In the genomic region with DNA sequence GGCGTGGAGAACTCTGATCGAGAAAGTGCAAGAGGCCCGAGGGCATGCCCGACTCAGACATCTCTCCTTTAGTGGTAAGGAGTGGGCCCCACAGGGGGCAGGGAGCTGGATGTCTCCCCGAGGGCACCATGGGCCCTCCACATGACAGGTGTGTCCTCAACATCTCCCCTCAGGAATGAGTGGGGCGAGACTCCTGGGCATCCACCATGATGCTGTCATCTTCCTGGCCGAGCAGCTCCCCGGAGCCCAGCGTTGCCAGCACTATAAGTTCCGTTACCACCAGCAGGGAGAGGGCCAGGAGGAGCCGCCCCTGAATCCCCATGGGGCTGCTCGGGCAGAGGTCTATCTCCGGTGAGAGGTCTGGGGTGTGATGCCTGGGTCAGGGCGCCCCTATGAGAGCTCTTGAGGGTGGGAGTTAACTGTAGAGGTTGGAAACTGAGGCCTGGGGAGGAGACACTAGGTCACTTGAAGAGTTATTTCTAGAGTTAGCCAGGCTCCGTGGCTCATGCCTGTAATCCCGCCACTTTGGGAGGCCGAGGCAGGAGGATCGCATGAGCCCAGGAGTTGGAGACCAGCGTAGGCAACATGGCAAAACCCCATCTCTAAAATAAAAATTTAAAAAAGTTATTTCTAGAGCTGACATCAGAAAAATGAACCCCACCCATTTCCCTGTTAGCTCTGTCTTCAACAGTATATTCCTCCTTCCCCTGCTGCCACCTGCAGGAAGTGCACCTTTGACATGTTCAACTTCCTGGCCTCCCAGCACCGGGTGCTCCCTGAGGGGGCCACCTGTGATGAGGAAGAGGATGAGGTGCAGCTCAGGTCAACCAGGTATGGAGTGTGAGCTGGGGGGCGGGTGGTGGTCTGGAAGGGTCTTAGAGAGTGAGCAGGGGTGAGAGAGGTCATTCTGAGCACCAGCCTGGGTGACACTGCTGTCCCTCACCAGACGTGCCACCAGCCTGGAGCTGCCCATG, we compare ENCODE assay signal across 9 cellular contexts. TPM values are rescaled to one million over a fixed set of nuclear protein-coding genes. Genes with fewer than 3 reads are reported as not detected.
DNase-seq lines count a peak whose midpoint lies in the region; ATAC-seq, FAIRE-seq and TF ChIP-seq lines count a peak whose summit lies in the region.
"Had no signal": no experiment of that assay in that cellular context is flagged by ENCODE, and none has a peak within 500 bp of the region (broad histone marks: within the 10 kb centered on the region; RNA-seq: fewer than 3 reads in every experiment).

No MANE protein-coding gene starts in this region.

- H3K9me3 Mint-ChIP-seq in Calu3 (ENCODE audit: low read depth, unreplicated experiment) (no peaks in the 10 kb centered on the region), naive B cell (no peaks in the 10 kb centered on the region)
- H3K9me3 Mint-ChIP-seq in activated T-cell treated with anti-CD3 and anti-CD28 coated beads, Interleukin-2, amount 50 U/mL, for 72 hours = no peaks in the 10 kb centered on the region

- H3K4me3 Mint-ChIP-seq in Calu3 (ENCODE audit: low read depth, unreplicated experiment) = no peak overlapping the region
- no peak overlapping the region for H3K4me3 Mint-ChIP-seq in activated T-cell treated with anti-CD3 and anti-CD28 coated beads, Interleukin-2, amount 50 U/mL, for 72 hours
- peak overlapping the region in 4 of 8 donors; percentile 15 to 65 (median 30) for H3K4me3 Mint-ChIP-seq in naive B cell

- peak; percentile 28 for FAIRE-seq in GM19239 (lab: Jason Lieb, UNC)
- FAIRE-seq: RCC 7860 had no signal

- peaks cover 7% of the 10 kb centered on the region for H3K4me1 Mint-ChIP-seq in Calu3 (ENCODE audit: low read depth, unreplicated experiment)
- peaks cover 30% of the 10 kb centered on the region for H3K4me1 Mint-ChIP-seq in activated T-cell treated with anti-CD3 and anti-CD28 coated beads, Interleukin-2, amount 50 U/mL, for 72 hours (ENCODE audit: low read depth)
- H3K4me1 Mint-ChIP-seq in naive B cell = peaks cover 34 to 64% (median 46%) of the 10 kb centered on the region in 3 donors

- DNase-seq in Calu3 (peak; percentile 34), GM19239 (ENCODE audit: insufficient read length, low spot score) (no peak), naive B cell (no peak), inferior parietal cortex (ENCODE audit: extremely low spot score) (no peak), Kasumi-1 (lab: John Stamatoyannopoulos, UW) (no peak)
- no peak for DNase-seq in activated T-cell treated with anti-CD3 and anti-CD28 coated beads, Interleukin-2, amount 50 U/mL, for 72 hours
- DNase-seq: MV-4-11 had no signal

- ATAC-seq in activated T-cell treated with anti-CD3 and anti-CD28 coated beads, Interleukin-2, amount 50 U/mL, for 72 hours (replicated peaks in 1 of 2) = no peak
- ATAC-seq in naive B cell (ENCODE audit: low read depth in 2 of 2) = no peak
- ATAC-seq in esophagus mucosa = no peak

- TF ChIP-seq CTCF in Calu3 (IDR thresholded peaks at IDR 0.05; ENCODE audit: unreplicated experiment) = peak; percentile 16

- no TSS peak for BruUV-seq in Calu3 (replicated peaks; lab: Mats Ljungman, UMichigan)

- CTCF ChIA-PET in Calu3 (lab: Charles Lee) = interaction anchor here (0.6 to 1.7 kb wide), 5 partner anchors 11 to 89 kb away, joined by 3 to 5 read pairs (median 3); partner anchors contain the start of genes COX6B1 and LIN37

- intact Hi-C loops in Calu3 (cut with micrococcal nuclease; ENCODE audit: unreplicated experiment) = no loop called here

- peak overlapping the region; percentile 45 for H3K27ac Mint-ChIP-seq in Calu3 (ENCODE audit: unreplicated experiment)
- H3K27ac Mint-ChIP-seq in activated T-cell treated with anti-CD3 and anti-CD28 coated beads, Interleukin-2, amount 50 U/mL, for 72 hours = peak overlapping the region; percentile 82
- H3K27ac Mint-ChIP-seq in naive B cell = peak overlapping the region in 5 of 6 donors; percentile 57 to 92 (median 73)

- no peaks in the 10 kb centered on the region for H3K27me3 Mint-ChIP-seq in Calu3 (ENCODE audit: unreplicated experiment)
- H3K27me3 Mint-ChIP-seq in activated T-cell treated with anti-CD3 and anti-CD28 coated beads, Interleukin-2, amount 50 U/mL, for 72 hours (ENCODE audit: low read depth) = no peaks in the 10 kb centered on the region
- H3K27me3 Mint-ChIP-seq in naive B cell = no peaks in the 10 kb centered on the region

- H3K36me3 Mint-ChIP-seq in Calu3 (ENCODE audit: insufficient read depth, unreplicated experiment) (peaks cover 75% of the 10 kb centered on the region), naive B cell (peaks cover 0 to 31% of the 10 kb centered on the region in 2 donors)
- H3K36me3 Mint-ChIP-seq in activated T-cell treated with anti-CD3 and anti-CD28 coated beads, Interleukin-2, amount 50 U/mL, for 72 hours (ENCODE audit: insufficient read depth in 2 of 2) = peaks cover 9 to 21% of the 10 kb centered on the region in 2 donors

RNA-seq across cellular contexts. Expression of gene IGFLR1, which starts 5.1 kb away (rescaled TPM):
- total RNA-seq in Calu3 (2022) = 9.2 and 9.9 TPM in 2 replicates
- 100 to 1,000 TPM; 253 to 274 TPM for total RNA-seq in activated T-cell treated with anti-CD3 and anti-CD28 coated beads, Interleukin-2, amount 50 U/mL, for 72 hours
- 100 to 1,000 TPM; 114 to 195 (median 134) TPM for polyA plus RNA-seq in naive B cell (ENCODE audit: low read depth in 6 of 6)
- 2.4 TPM for total RNA-seq in esophagus mucosa

RNA-seq across cellular contexts. Expression of gene U2AF1L4, which starts 8.0 kb away (rescaled TPM):
- total RNA-seq in Calu3 (2022) (15.1 and 16.2 TPM in 2 replicates), esophagus mucosa (10.1 TPM)
- total RNA-seq in activated T-cell treated with anti-CD3 and anti-CD28 coated beads, Interleukin-2, amount 50 U/mL, for 72 hours = 10 to 100 TPM; 71.0 to 83.6 TPM
- polyA plus RNA-seq in naive B cell (ENCODE audit: low read depth in 6 of 6) = 10 to 100 TPM; 26.1 to 41.0 (median 32.5) TPM

RNA-seq across cellular contexts. Expression of gene PSENEN, which starts 8.3 kb away (rescaled TPM):
- total RNA-seq in Calu3 (2022) (114 and 126 TPM in 2 replicates), esophagus mucosa (56.9 TPM)
- 10 to 100 TPM; 50.7 to 53.7 TPM for total RNA-seq in activated T-cell treated with anti-CD3 and anti-CD28 coated beads, Interleukin-2, amount 50 U/mL, for 72 hours
- polyA plus RNA-seq in naive B cell (ENCODE audit: low read depth in 6 of 6) = 100 to 1,000 TPM in 2 of 6 donors, 10 to 100 TPM in 4; 82.4 to 105 (median 94.3) TPM

RNA-seq across cellular contexts. Expression of gene LIN37, which starts 11.2 kb away (rescaled TPM):
- 12.4 and 15.9 TPM in 2 replicates for total RNA-seq in Calu3 (2022)
- 10 to 100 TPM; 11.4 to 14.3 TPM for total RNA-seq in activated T-cell treated with anti-CD3 and anti-CD28 coated beads, Interleukin-2, amount 50 U/mL, for 72 hours
- 10 to 100 TPM in 3 of 6 donors, 1 to 10 TPM in 3; 8.1 to 17.9 (median 11.1) TPM for polyA plus RNA-seq in naive B cell (ENCODE audit: low read depth in 6 of 6)
- 3.0 TPM for total RNA-seq in esophagus mucosa

RNA-seq across cellular contexts. Expression of gene KMT2B, which starts 19.4 kb away (rescaled TPM):
- 65.2 and 65.3 TPM in 2 replicates for total RNA-seq in Calu3 (2022)
- 10 to 100 TPM; 63.0 to 71.5 TPM for total RNA-seq in activated T-cell treated with anti-CD3 and anti-CD28 coated beads, Interleukin-2, amount 50 U/mL, for 72 hours
- polyA plus RNA-seq in naive B cell (ENCODE audit: low read depth in 6 of 6) = 1 to 10 TPM in 2 of 6 donors, under 1 TPM in 4; 0.35 to 2.2 (median 0.76) TPM
- total RNA-seq in esophagus mucosa = 21.1 TPM

Comparison
In these comparisons a context has a peak if more than half of its experiments do, and no peak if none do; other contexts are left out.
1. RNA of gene IGFLR1, which starts 5.1 kb away (total RNA-seq): 253 to 274 TPM in activated T-cell treated with anti-CD3 and anti-CD28 coated beads, Interleukin-2, amount 50 U/mL, for 72 hours; 9.2 to 9.9 TPM in Calu3 and 2.4 TPM in esophagus mucosa (single experiment); every median in the first group is over 10 times any median in the second.
2. Peak in every context shown above with its lines, with median percentiles within 50 percentile points of each other: H3K27ac Mint-ChIP-seq.